In the genomic region with DNA sequence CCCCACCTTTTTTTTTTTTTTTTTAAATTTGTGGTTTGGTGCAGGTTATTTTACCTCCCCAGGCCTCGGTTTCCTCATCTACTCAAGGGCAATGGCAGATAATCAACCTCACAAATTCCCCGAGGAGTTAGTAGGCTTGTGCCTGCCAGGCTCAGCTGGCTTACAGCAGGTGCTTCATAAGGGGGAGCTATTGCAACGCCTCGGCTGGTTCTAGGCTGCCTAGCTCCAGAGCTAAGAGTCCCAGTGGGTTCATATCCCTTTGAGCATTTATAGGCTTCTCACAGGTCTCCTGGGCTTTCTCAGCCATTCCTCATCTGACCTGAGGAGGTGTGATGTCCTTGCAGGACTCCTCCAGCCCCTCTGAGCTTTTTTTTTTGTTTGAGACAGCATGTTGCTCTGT, we compare ENCODE assay signal across 12 cellular contexts. TPM values are rescaled to one million over a fixed set of nuclear protein-coding genes. Genes with fewer than 3 reads are reported as not detected.
DNase-seq lines count a peak whose midpoint lies in the region; ATAC-seq and TF ChIP-seq lines count a peak whose summit lies in the region.
"Had no signal": no experiment of that assay in that cellular context is flagged by ENCODE, and none has a peak within 500 bp of the region (broad histone marks: within the 10 kb centered on the region; RNA-seq: fewer than 3 reads in every experiment).

No MANE protein-coding gene starts in this region.

- DNase-seq in GM06990 (ENCODE audit: extremely low read depth, insufficient read length) (no peak), NCI-H69 (lab: John Stamatoyannopoulos, UW) (peak; percentile 37), hepatocyte (ENCODE audit: low spot score) (no peak), RKO (ENCODE audit: low spot score) (no peak)
- DNase-seq in activated naive CD4-positive, alpha-beta T cell (lab: John Stamatoyannopoulos, UW): no peak
- DNase-seq: CD4-positive, CD25-positive, alpha-beta regulatory T cell; foreskin fibroblast; NCI-H510A; stimulated activated naive CD8-positive, alpha-beta T cell treated with anti-CD3 and anti-CD28 coated beads, Interleukin-15, amount 100 ng/mL, for 72 hours had no signal

- H3K4me2 ChIP-seq in BLaER1: peak overlapping the region; percentile 61
- H3K4me2 ChIP-seq in hepatocyte: no peak overlapping the region

- WGBS in hepatocyte (ENCODE audit: low lambda C conversion rate, missing lambda C conversion rate): 73% methylated on average over 4 of the region's 4 CpGs

- H3K79me2 ChIP-seq in hepatocyte: no peaks in the 10 kb centered on the region

- H4K20me1 ChIP-seq in BLaER1: peaks cover 20% of the 10 kb centered on the region; the same call in 1 of the 2 replicates
- H4K20me1 ChIP-seq in hepatocyte (ENCODE audit: insufficient read depth, poor library complexity, severe bottlenecking): no peaks in the 10 kb centered on the region

- H3K27me3 ChIP-seq in BLaER1 (no peaks in the 10 kb centered on the region), GM06990 (replicated peaks; ENCODE audit: control insufficient read depth, insufficient read depth, low read length) (no peaks in the 10 kb centered on the region), hepatocyte (no peaks in the 10 kb centered on the region)

- no peak overlapping the region for H2AFZ ChIP-seq in hepatocyte

- peaks cover 62% of the 10 kb centered on the region for H3K36me3 ChIP-seq in BLaER1
- H3K36me3 ChIP-seq in GM06990 (ENCODE audit: control insufficient read depth, insufficient read depth, low read length): peaks cover 3% of the 10 kb centered on the region
- H3K36me3 ChIP-seq in hepatocyte (replicated peaks; ENCODE audit: insufficient read depth, low read depth): no peaks in the 10 kb centered on the region

- TF ChIP-seq CTCF in GM06990 (IDR thresholded peaks at IDR 0.05; ENCODE audit: insufficient read depth, low read length, poor library complexity, severe bottlenecking): peak; percentile 42
- no peak for TF ChIP-seq CTCF in hepatocyte (IDR thresholded peaks at IDR 0.05; ENCODE audit: poor library complexity)

- H3K4me3 ChIP-seq in BLaER1: no peak overlapping the region
- no peak overlapping the region for H3K4me3 ChIP-seq in GM06990 (replicated peaks; ENCODE audit: low read depth, low read length)
- no peak overlapping the region for H3K4me3 ChIP-seq in hepatocyte

- no peaks in the 10 kb centered on the region for H3K9me3 ChIP-seq in BLaER1
- no peaks in the 10 kb centered on the region for H3K9me3 ChIP-seq in hepatocyte (ENCODE audit: low read depth)

- H3K9ac ChIP-seq in BLaER1: no peak overlapping the region

- ATAC-seq in HG02571 (IDR thresholded peaks at IDR 0.05; ENCODE audit: unreplicated experiment): no peak
- ATAC-seq: stimulated activated naive CD8-positive, alpha-beta T cell treated with anti-CD3 and anti-CD28 coated beads, Interleukin-15, amount 100 ng/mL, for 72 hours had no signal

- peak overlapping the region; percentile 82; the same call in 1 of the 2 replicates for H3K27ac ChIP-seq in BLaER1
- peak overlapping the region; percentile 96 for H3K27ac ChIP-seq in hepatocyte

- no peaks in the 10 kb centered on the region for H3K9me2 ChIP-seq in hepatocyte (replicated peaks; ENCODE audit: insufficient read depth)

- H3K4me1 ChIP-seq in BLaER1: peaks cover 70% of the 10 kb centered on the region
- H3K4me1 ChIP-seq in hepatocyte (ENCODE audit: insufficient read depth): peaks cover 12% of the 10 kb centered on the region

RNA-seq across cellular contexts. Expression of gene BCKDHA, which starts 10.6 kb away (rescaled TPM):
- 28.1 and 30.3 TPM in 2 replicates for total RNA-seq in hepatocyte
- 30.3 and 39.6 TPM in 2 replicates for polyA plus RNA-seq in hepatocyte

RNA-seq across cellular contexts. Expression of gene EXOSC5, which starts 11.1 kb away (rescaled TPM):
- total RNA-seq in hepatocyte: 7.4 and 13.7 TPM in 2 replicates
- 21.2 and 22.4 TPM in 2 replicates for polyA plus RNA-seq in hepatocyte

RNA-seq across cellular contexts. Expression of gene B3GNT8, which starts 18.9 kb away (rescaled TPM):
- 5.3 and 9.2 TPM in 2 replicates for total RNA-seq in hepatocyte
- 14.6 and 17.7 TPM in 2 replicates for polyA plus RNA-seq in hepatocyte
- total RNA-seq: M059J had no signal

RNA-seq across cellular contexts. Expression of gene DMAC2, which starts 31.5 kb away (rescaled TPM):
- total RNA-seq in hepatocyte: 54.7 and 62.0 TPM in 2 replicates
- 63.9 and 66.8 TPM in 2 replicates for polyA plus RNA-seq in hepatocyte

RNA-seq across cellular contexts. Expression of gene TMEM91, which starts 31.9 kb away (rescaled TPM):
- total RNA-seq in hepatocyte: 23.6 and 27.5 TPM in 2 replicates
- polyA plus RNA-seq in hepatocyte: 51.8 and 55.7 TPM in 2 replicates
